ENCODE assay signal across 8 cellular contexts in the genomic region with DNA sequence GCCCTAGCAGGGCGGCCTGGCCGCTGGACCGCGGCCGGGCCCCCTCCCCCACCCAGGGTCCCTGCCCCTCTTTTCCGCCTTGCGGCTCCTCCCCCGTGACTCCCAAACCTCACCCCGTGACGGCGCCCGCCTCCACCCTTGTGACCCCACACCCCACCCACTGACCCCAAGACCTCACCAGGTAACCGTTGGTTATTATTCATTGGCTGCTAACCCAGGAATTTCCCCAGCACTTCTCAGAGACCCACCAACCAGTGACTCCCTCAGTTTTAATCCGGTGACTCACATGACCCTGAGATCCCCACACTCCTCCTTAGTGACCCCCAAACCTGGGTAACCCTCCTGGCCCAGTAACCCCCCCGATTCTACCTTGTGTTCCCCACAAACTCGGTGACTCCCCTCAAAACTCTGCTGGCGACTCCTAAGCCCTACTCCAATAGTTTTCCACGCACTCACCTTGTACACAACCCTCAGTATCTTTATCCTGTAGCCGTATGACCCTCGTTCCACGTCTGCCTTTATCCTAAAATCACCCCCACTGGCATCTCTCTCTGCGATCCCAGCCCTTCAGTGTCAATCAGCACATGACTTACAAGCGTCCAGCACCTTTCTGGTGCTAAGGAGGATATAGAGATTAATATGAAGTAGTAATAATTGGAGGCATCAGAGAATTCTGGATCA. TPM values are rescaled to one million over a fixed set of nuclear protein-coding genes. Genes with fewer than 3 reads are reported as not detected.
DNase-seq lines count a peak whose midpoint lies in the region; ATAC-seq and TF ChIP-seq lines count a peak whose summit lies in the region.

No MANE protein-coding gene starts in this region.

- H3K36me3 Mint-ChIP-seq in activated naive CD4-positive, alpha-beta T cell treated with anti-CD3 and anti-CD28 coated beads, Interleukin-2, amount 50 U/mL, for 24 hours = no peaks in the 10 kb centered on the region
- no peaks in the 10 kb centered on the region for H3K36me3 Mint-ChIP-seq in progenitor cell of endocrine pancreas (ENCODE audit: insufficient read depth)

- H3K27me3 ChIP-seq in BLaER1 = no peaks in the 10 kb centered on the region
- H3K27me3 ChIP-seq in heart right ventricle = no peaks in the 10 kb centered on the region
- H3K27me3 ChIP-seq in upper lobe of right lung = no peaks in the 10 kb centered on the region

- peak overlapping the region; percentile 96 for H3K27ac Mint-ChIP-seq in activated naive CD4-positive, alpha-beta T cell treated with anti-CD3 and anti-CD28 coated beads, Interleukin-2, amount 50 U/mL, for 24 hours
- H3K27ac Mint-ChIP-seq in progenitor cell of endocrine pancreas = peak overlapping the region; percentile 97

- peak overlapping the region; percentile 97 for H3K27ac ChIP-seq in BLaER1
- peak overlapping the region; percentile 94 to 100 (median 98) for H3K27ac ChIP-seq in heart right ventricle
- peak overlapping the region; percentile 98 for H3K27ac ChIP-seq in upper lobe of right lung

- H3K9ac ChIP-seq in BLaER1 = peak overlapping the region; percentile 96

- H3K9me3 Mint-ChIP-seq in activated naive CD4-positive, alpha-beta T cell treated with anti-CD3 and anti-CD28 coated beads, Interleukin-2, amount 50 U/mL, for 24 hours = no peaks in the 10 kb centered on the region
- H3K9me3 Mint-ChIP-seq in progenitor cell of endocrine pancreas (ENCODE audit: low read depth) = no peaks in the 10 kb centered on the region

- 3% methylated on average over 21 to 23 of the region's 23 CpGs for WGBS in heart right ventricle, 2 donors

- H4K20me1 ChIP-seq in BLaER1 = peaks cover 9% of the 10 kb centered on the region; the same call in 1 of the 2 replicates

- peak overlapping the region; percentile 94 for H3K4me3 Mint-ChIP-seq in activated naive CD4-positive, alpha-beta T cell treated with anti-CD3 and anti-CD28 coated beads, Interleukin-2, amount 50 U/mL, for 24 hours
- H3K4me3 Mint-ChIP-seq in progenitor cell of endocrine pancreas (ENCODE audit: low read depth) = peak overlapping the region; percentile 98

- H3K4me1 ChIP-seq in BLaER1 (peaks cover 48% of the 10 kb centered on the region), heart right ventricle (peaks cover 7 to 59% (median 37%) of the 10 kb centered on the region in 9 donors), upper lobe of right lung (peaks cover 30% of the 10 kb centered on the region)

- H3K36me3 ChIP-seq in BLaER1 = no peaks in the 10 kb centered on the region
- H3K36me3 ChIP-seq in heart right ventricle = no peaks in the 10 kb centered on the region
- no peaks in the 10 kb centered on the region for H3K36me3 ChIP-seq in upper lobe of right lung

- TF ChIP-seq CTCF in heart right ventricle (IDR thresholded peaks at IDR 0.05) (no peak), progenitor cell of endocrine pancreas (IDR thresholded peaks at IDR 0.05; ENCODE audit: unreplicated experiment) (no peak), upper lobe of right lung (IDR thresholded peaks at IDR 0.05) (no peak)

- in situ Hi-C loops in SK-MEL-5 (cut with HindIII; ENCODE audit: low pct_unique_long_range_greater_than_20kb, low sequenced_read_pairs) = no loop called here

- intact Hi-C loops in heart right ventricle (cut with DNase I) = no loop called here
- intact Hi-C loops in upper lobe of right lung (cut with DNase I) = no loop called here

- no peaks in the 10 kb centered on the region for H3K27me3 Mint-ChIP-seq in activated naive CD4-positive, alpha-beta T cell treated with anti-CD3 and anti-CD28 coated beads, Interleukin-2, amount 50 U/mL, for 24 hours
- no peaks in the 10 kb centered on the region for H3K27me3 Mint-ChIP-seq in progenitor cell of endocrine pancreas

- H3K4me1 Mint-ChIP-seq in activated naive CD4-positive, alpha-beta T cell treated with anti-CD3 and anti-CD28 coated beads, Interleukin-2, amount 50 U/mL, for 24 hours = peaks cover 53% of the 10 kb centered on the region
- peaks cover 38% of the 10 kb centered on the region for H3K4me1 Mint-ChIP-seq in progenitor cell of endocrine pancreas (ENCODE audit: low read depth)

- peak overlapping the region; percentile 87 for H3K4me3 ChIP-seq in BLaER1
- H3K4me3 ChIP-seq in heart right ventricle = peak overlapping the region; percentile 63 to 95 (median 81)
- peak overlapping the region; percentile 67 for H3K4me3 ChIP-seq in upper lobe of right lung

- no peaks in the 10 kb centered on the region for H3K9me3 ChIP-seq in BLaER1
- H3K9me3 ChIP-seq in heart right ventricle = no peaks in the 10 kb centered on the region
- no peaks in the 10 kb centered on the region for H3K9me3 ChIP-seq in upper lobe of right lung

- ATAC-seq in GM19324 (IDR thresholded peaks at IDR 0.05; ENCODE audit: low FRiP score, unreplicated experiment) (peak; percentile 33), HG03558 (IDR thresholded peaks at IDR 0.05; ENCODE audit: extremely low read depth, unreplicated experiment) (peak; percentile 17), heart right ventricle (peak; percentile 58 to 77 (median 66)), upper lobe of right lung (peak; percentile 80)

- peak overlapping the region; percentile 95 for H3K4me2 ChIP-seq in BLaER1

- DNase-seq in SK-MEL-5 (ENCODE audit: low read depth, low spot score) (peak; percentile 75), heart right ventricle (peak; percentile 78 to 80), progenitor cell of endocrine pancreas (ENCODE audit: low spot score, unreplicated experiment) (peak; percentile 66), upper lobe of right lung (peak; percentile 92)

RNA-seq across cellular contexts. Expression of gene ZNF76, which starts 0.6 kb away (rescaled TPM):
- 10.0 and 12.9 TPM in 2 replicates for total RNA-seq in SK-MEL-5 (2014; rRNA removed; shearing (Covaris generic))
- 20.1 and 26.8 TPM in 2 replicates for polyA plus RNA-seq in SK-MEL-5 (2015; cell fraction: cytosol; rRNA removed)
- 101 and 154 TPM in 2 replicates for polyA plus RNA-seq in SK-MEL-5 (2015; cell fraction: nucleus; rRNA removed)
- total RNA-seq in heart right ventricle (10 to 100 TPM; 29.8 to 48.9 (median 37.8) TPM), progenitor cell of endocrine pancreas (61.2 and 61.7 TPM in 2 replicates), upper lobe of right lung (31.3 TPM)
- 10 to 100 TPM; 17.9 to 67.1 TPM for polyA plus RNA-seq in heart right ventricle

RNA-seq across cellular contexts. Expression of gene DEF6, which starts 37.5 kb away (rescaled TPM):
- 0.45 and 0.71 TPM in 2 replicates for total RNA-seq in SK-MEL-5 (2014; rRNA removed; shearing (Covaris generic))
- polyA plus RNA-seq in SK-MEL-5 (2015; cell fraction: cytosol; rRNA removed) = 0.45 and 0.58 TPM in 2 replicates
- polyA plus RNA-seq in SK-MEL-5 (2015; cell fraction: nucleus; rRNA removed) = 0.74 and 1.2 TPM in 2 replicates
- total RNA-seq in heart right ventricle (1 to 10 TPM in 4 of 10 donors, under 1 TPM in 6; 0.62 to 8.8 (median 0.94) TPM), progenitor cell of endocrine pancreas (5.7 and 5.9 TPM in 2 replicates), upper lobe of right lung (17.4 TPM)
- polyA plus RNA-seq in heart right ventricle = 1 to 10 TPM; 1.7 to 2.7 TPM

RNA-seq across cellular contexts. Expression of gene SCUBE3, which starts 46.3 kb away (rescaled TPM):
- 0.50 and 0.80 TPM in 2 replicates for total RNA-seq in SK-MEL-5 (2014; rRNA removed; shearing (Covaris generic))
- 0.69 and 1.1 TPM in 2 replicates for polyA plus RNA-seq in SK-MEL-5 (2015; cell fraction: cytosol; rRNA removed)
- 0.99 and 1.5 TPM in 2 replicates for polyA plus RNA-seq in SK-MEL-5 (2015; cell fraction: nucleus; rRNA removed)
- total RNA-seq in heart right ventricle (10 to 100 TPM in 4 of 10 donors, 1 to 10 TPM in 6; 4.9 to 18.8 (median 9.0) TPM), progenitor cell of endocrine pancreas (31.1 and 35.3 TPM in 2 replicates), upper lobe of right lung (0.46 TPM)
- polyA plus RNA-seq in heart right ventricle = 1 to 10 TPM; 1.2 to 5.6 TPM

Comparison
In these comparisons a context has a peak if more than half of its experiments do, and no peak if none do; other contexts are left out.
1. Peak in every context shown above with its lines: DNase-seq, ATAC-seq, H3K4me3 ChIP-seq and H3K27ac ChIP-seq.
2. ATAC-seq: peak in every context shown above with its lines; median percentile 80 in upper lobe of right lung; 66 in heart right ventricle; 33 in GM19324; 17 in HG03558.